11 cellular contexts compared by ENCODE assay signal in genomic region chr5:171596391-171596878, GRCh38.
DNase-seq lines count a peak whose midpoint lies in the region; ATAC-seq, FAIRE-seq and TF ChIP-seq lines count a peak whose summit lies in the region.
"Had no signal": no experiment of that assay in that cellular context is flagged by ENCODE, and none has a peak within 500 bp of the region (broad histone marks: within the 10 kb centered on the region; RNA-seq: fewer than 3 reads in every experiment).

No MANE protein-coding gene starts in this region.

- CTCF ChIA-PET in IMR-90 (lab: Yijun Ruan, JAX) = interaction anchor here (0.7 to 1.2 kb wide), 4 partner anchors 10 to 78 kb away, joined by 3 to 5 read pairs (median 3); no protein-coding TSS in a partner anchor

- BruUV-seq in IMR-90 (replicated peaks; lab: Mats Ljungman, UMichigan) = no TSS peak

- no peak overlapping the region; the same call in 1 of the 2 replicates for H3K4me2 ChIP-seq in IMR-90 (ENCODE audit: low read depth, low read length)
- peak overlapping the region; percentile 14 for H3K4me2 ChIP-seq in keratinocyte (ENCODE audit: control insufficient read depth, extremely low read depth, insufficient read depth, low read depth, low read length)

- ATAC-seq in IMR-90 (ENCODE audit: low read depth) (peak; percentile 92), GM18858 (IDR thresholded peaks at IDR 0.05; ENCODE audit: unreplicated experiment) (no peak), GM18519 (IDR thresholded peaks at IDR 0.05; ENCODE audit: low FRiP score, unreplicated experiment) (no peak)

- H3K14ac ChIP-seq in IMR-90 (replicated peaks; ENCODE audit: low read depth, low read length) = no peak overlapping the region

- 0% methylated on average over 1 of the region's 22 CpGs; no CpG with 5 or more reads in 1 of the 2 experiments for WGBS in IMR-90 (ENCODE audit: extremely low coverage in 2 of 2, insufficient read length in 1 of 2), 2 experiments

- H2BK20ac ChIP-seq in IMR-90 (ENCODE audit: low read depth, low read length) = no peak overlapping the region

- no peak for FAIRE-seq in keratinocyte (lab: Jason Lieb, UNC)
- FAIRE-seq: islet of Langerhans had no signal

- H3K9me3 ChIP-seq in IMR-90 (ENCODE audit: control insufficient read depth, insufficient read depth, low read length) = no peaks in the 10 kb centered on the region
- H3K9me3 ChIP-seq in keratinocyte (ENCODE audit: control insufficient read depth, low read depth, low read length) = no peaks in the 10 kb centered on the region
- H3K9me3 ChIP-seq in tibial artery = no peaks in the 10 kb centered on the region

- H2BK120ac ChIP-seq in IMR-90 (ENCODE audit: low read depth, low read length) = peak overlapping the region; percentile 80

- peak overlapping the region; percentile 72; the same call in 1 of the 2 replicates for H3K56ac ChIP-seq in IMR-90 (ENCODE audit: extremely low read depth, insufficient read depth, low read length)

- in situ Hi-C loops in IMR-90 (cut with MboI; ENCODE audit: low sequenced_read_pairs) = no loop called here

- H3K27ac ChIP-seq in IMR-90 (ENCODE audit: insufficient read depth, low read length) (peak overlapping the region; percentile 87), keratinocyte (ENCODE audit: control insufficient read depth, insufficient read depth, low read length) (no peak overlapping the region), tibial artery (peak overlapping the region; percentile 51)

- dilution Hi-C loops in IMR-90 (cut with HindIII; ENCODE audit: low sequenced_read_pairs, unreplicated experiment) (no loop called here), keratinocyte (cut with MboI; ENCODE audit: extremely low pct_ligation_motif_present, low sequenced_read_pairs) (no loop called here)

- H3K36me3 ChIP-seq in IMR-90 (ENCODE audit: control insufficient read depth, insufficient read depth, low read length) = no peaks in the 10 kb centered on the region
- H3K36me3 ChIP-seq in keratinocyte (ENCODE audit: control insufficient read depth in 2 of 2, extremely low read depth in 1 of 2, insufficient read depth in 2 of 2, low read length in 2 of 2) = no peaks in the 10 kb centered on the region
- no peaks in the 10 kb centered on the region for H3K36me3 ChIP-seq in tibial artery

- H3K4me3 ChIP-seq in IMR-90 (ENCODE audit: insufficient read depth, low read depth, low read length) (no peak overlapping the region), keratinocyte (ENCODE audit: control insufficient read depth in 2 of 3, extremely low read depth in 1 of 3, insufficient read depth in 2 of 3, low read depth in 1 of 3, low read length in 3 of 3) (no peak overlapping the region), tibial artery (no peak overlapping the region)

- TF ChIP-seq RAD21 in IMR-90 (IDR thresholded peaks at IDR 0.05; ENCODE audit: low read length) = no peak; the same call in 1 of the 2 replicates

- H4K20me1 ChIP-seq in IMR-90 (ENCODE audit: insufficient read depth, low read length) = peaks cover 3% of the 10 kb centered on the region; the same call in 1 of the 2 replicates
- H4K20me1 ChIP-seq in keratinocyte (ENCODE audit: control insufficient read depth, extremely low read depth, insufficient read depth, low read length) = no peaks in the 10 kb centered on the region

- H3K23ac ChIP-seq in IMR-90 (ENCODE audit: low read depth, low read length) = peak overlapping the region; percentile 64; the same call in 1 of the 2 replicates

- peak; percentile 22; the same call in 1 of the 2 replicates for TF ChIP-seq CTCF in IMR-90 (conservative IDR thresholded peaks at IDR 0.05; ENCODE audit: low read depth, low read length)
- TF ChIP-seq CTCF in keratinocyte (optimal IDR thresholded peaks at IDR 0.05 in 1 of 3, IDR thresholded peaks at IDR 0.05 in 1 of 3, conservative IDR thresholded peaks at IDR 0.05 in 1 of 3; ENCODE audit: extremely low read depth in 1 of 3, insufficient read depth in 2 of 3, low read length in 3 of 3) = no peak
- TF ChIP-seq CTCF in tibial artery (IDR thresholded peaks at IDR 0.05) = peak; percentile 9 to 32

- H3K79me1 ChIP-seq in IMR-90 (ENCODE audit: low read depth in 1 of 2, low read length in 2 of 2) = no peaks in the 10 kb centered on the region

- H2BK15ac ChIP-seq in IMR-90 (ENCODE audit: low read depth, low read length) = peak overlapping the region; percentile 33; the same call in 2 of the 3 replicates

- peak overlapping the region; percentile 81 for H2AK9ac ChIP-seq in IMR-90 (replicated peaks; ENCODE audit: low read depth, low read length, poor library complexity)

- H3K4ac ChIP-seq in IMR-90 (ENCODE audit: low read depth, low read length) = peak overlapping the region; percentile 89

- H4K91ac ChIP-seq in IMR-90 (ENCODE audit: insufficient read depth, low read depth, low read length) = peak overlapping the region; percentile 85; the same call in 1 of the 2 replicates

- peaks cover 8% of the 10 kb centered on the region for H3K4me1 ChIP-seq in IMR-90 (ENCODE audit: control insufficient read depth, insufficient read depth, low read length)
- H3K4me1 ChIP-seq in keratinocyte (ENCODE audit: control insufficient read depth, extremely low read depth, insufficient read depth, low read length) = peaks cover 8% of the 10 kb centered on the region
- H3K4me1 ChIP-seq in tibial artery = peaks cover 0 to 25% (median 19%) of the 10 kb centered on the region in 4 donors

- POLR2A ChIA-PET in IMR-90 (lab: Charles Lee; ENCODE audit: unreplicated experiment) = interaction anchor here (0.6 kb wide), 1 partner anchor 51 kb away, joined by 3 read pairs; no protein-coding TSS in a partner anchor

- no peaks in the 10 kb centered on the region for H3K79me2 ChIP-seq in keratinocyte (ENCODE audit: control insufficient read depth, insufficient read depth, low read length)

- TF ChIP-seq POLR2A in IMR-90 (IDR thresholded peaks at IDR 0.05; ENCODE audit: low read depth, low read length) = no peak

- H3K27me3 ChIP-seq in IMR-90 (ENCODE audit: control insufficient read depth, insufficient read depth, low read length) (peaks cover 5% of the 10 kb centered on the region; the same call in 1 of the 2 replicates), keratinocyte (ENCODE audit: control insufficient read depth, extremely low read depth, insufficient read depth, low read length) (peaks cover 8% of the 10 kb centered on the region), tibial artery (no peaks in the 10 kb centered on the region)

- intact Hi-C loops in IMR-90 (cut with micrococcal nuclease) (loop anchor here (5.0 to 10.0 kb wide), 2 partner anchors 104 to 182 kb away; partner anchors contain the start of gene FGF18), tibial artery (cut with DNase I; ENCODE audit: low total_unique reads) (loop anchor here (10.0 kb wide), 1 partner anchor 72 kb away; no protein-coding TSS in a partner anchor)

- H2BK5ac ChIP-seq in IMR-90 (ENCODE audit: low read depth, low read length, poor library complexity, severe bottlenecking) = peak overlapping the region; percentile 63

- DNase-seq in IMR-90 (peak; percentile 94), dedifferentiated amniotic fluid mesenchymal stem cell (ENCODE audit: extremely low spot score) (peak; percentile 36), keratinocyte (ENCODE audit: low read depth, low spot score) (no peak), tibial artery (peak; percentile 78 to 93), NAMALWA (ENCODE audit: low spot score) (no peak), DMS53 (lab: John Stamatoyannopoulos, UW) (no peak)
- DNase-seq: MM.1S; stimulated activated naive CD4-positive, alpha-beta T cell treated with Interleukin-2 at 50 U/mL for 16 hours had no signal

- no peak overlapping the region for H4K5ac ChIP-seq in IMR-90 (ENCODE audit: low read depth, low read length)

- no peaks in the 10 kb centered on the region; the same call in 1 of the 2 replicates for H3K9me1 ChIP-seq in IMR-90 (ENCODE audit: insufficient read depth, low read length)
- H3K9me1 ChIP-seq in keratinocyte (ENCODE audit: control insufficient read depth, extremely low read depth, insufficient read depth, low read length) = no peaks in the 10 kb centered on the region

- H2AFZ ChIP-seq in IMR-90 (replicated peaks; ENCODE audit: low read length, poor library complexity) (peak overlapping the region; percentile 84), keratinocyte (ENCODE audit: control insufficient read depth, low read length) (no peak overlapping the region)

- peak overlapping the region; percentile 16 to 80; a peak in 1 of 4 replicates for H4K8ac ChIP-seq in IMR-90 (ENCODE audit: low read depth in 2 of 2, low read length in 2 of 2)

- H3K9ac ChIP-seq in IMR-90 (ENCODE audit: low read depth, low read length) (peak overlapping the region; percentile 23; the same call in 1 of the 2 replicates), keratinocyte (ENCODE audit: control insufficient read depth, extremely low read depth, insufficient read depth, low read length) (no peak overlapping the region)

- H2AK5ac ChIP-seq in IMR-90 (ENCODE audit: low read depth, low read length) = peak overlapping the region; percentile 50; the same call in 1 of the 2 replicates

- H3K18ac ChIP-seq in IMR-90 (ENCODE audit: low read depth, low read length) = no peak overlapping the region; the same call in 1 of the 2 replicates

TF ChIP-seq in IMR-90, 13 proteins besides CTCF, POLR2A, EP300 and RAD21 (continues in another document):
- TF ChIP-seq FOS (IDR thresholded peaks at IDR 0.05; ENCODE audit: low read depth, low read length) (peak; percentile 32; the same call in 1 of the 2 replicates), BHLHE40 (IDR thresholded peaks at IDR 0.05; ENCODE audit: low read depth, low read length) (0 out of 2 replicates have a peak, but pooled peaks have one; percentile 26), NFE2L2 (IDR thresholded peaks at IDR 0.05; ENCODE audit: low read depth, low read length) (no peak), USF2 (IDR thresholded peaks at IDR 0.05; ENCODE audit: low read depth, low read length) (peak; percentile 66), MXI1 (IDR thresholded peaks at IDR 0.05; ENCODE audit: borderline replicate concordance, low read depth, low read length) (peak; percentile 89)
- TF ChIP-seq, protein P1, sequence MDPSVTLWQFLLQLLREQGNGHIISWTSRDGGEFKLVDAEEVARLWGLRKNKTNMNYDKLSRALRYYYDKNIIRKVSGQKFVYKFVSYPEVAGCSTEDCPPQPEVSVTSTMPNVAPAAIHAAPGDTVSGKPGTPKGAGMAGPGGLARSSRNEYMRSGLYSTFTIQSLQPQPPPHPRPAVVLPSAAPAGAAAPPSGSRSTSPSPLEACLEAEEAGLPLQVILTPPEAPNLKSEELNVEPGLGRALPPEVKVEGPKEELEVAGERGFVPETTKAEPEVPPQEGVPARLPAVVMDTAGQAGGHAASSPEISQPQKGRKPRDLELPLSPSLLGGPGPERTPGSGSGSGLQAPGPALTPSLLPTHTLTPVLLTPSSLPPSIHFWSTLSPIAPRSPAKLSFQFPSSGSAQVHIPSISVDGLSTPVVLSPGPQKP (IDR thresholded peaks at IDR 0.05; ENCODE audit: borderline replicate concordance, low read depth, low read length) = no peak

Comparison
In these comparisons a context has a peak if more than half of its experiments do, and no peak if none do; other contexts are left out.
1. DNase-seq: peak in IMR-90 (single experiment), dedifferentiated amniotic fluid mesenchymal stem cell (single experiment) and tibial artery (2 of 2); none in keratinocyte (single experiment), NAMALWA (single experiment) and DMS53 (single experiment).
2. CTCF ChIP-seq: peak in IMR-90 (single experiment) and tibial artery (2 of 2); none in keratinocyte (0 of 3).